ENCODE assay signal across 11 cellular contexts in the genomic region with DNA sequence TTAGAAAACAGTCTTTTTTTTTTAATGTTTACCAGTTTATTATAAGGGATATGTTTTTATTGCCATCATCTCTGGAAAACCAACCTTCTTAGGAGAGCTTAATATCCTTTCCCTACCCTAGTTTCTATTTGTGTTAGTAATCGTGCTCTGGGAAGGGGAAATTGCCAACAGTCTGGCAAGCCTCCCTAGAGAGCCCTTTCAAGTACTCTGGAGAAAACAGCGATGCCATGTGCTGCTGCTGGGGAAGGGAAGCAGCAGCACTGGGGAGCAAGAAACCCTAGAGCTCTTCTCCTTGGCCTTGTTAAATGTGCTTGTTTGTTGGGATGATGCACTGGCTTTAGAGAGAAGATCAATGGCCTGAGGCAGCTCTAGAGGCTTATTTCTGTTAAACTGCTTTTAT. TPM values are rescaled to one million over a fixed set of nuclear protein-coding genes. Genes with fewer than 3 reads are reported as not detected.
DNase-seq lines count a peak whose midpoint lies in the region; ATAC-seq and TF ChIP-seq lines count a peak whose summit lies in the region.
"Had no signal": no experiment of that assay in that cellular context is flagged by ENCODE, and none has a peak within 500 bp of the region (broad histone marks: within the 10 kb centered on the region; RNA-seq: fewer than 3 reads in every experiment).

No MANE protein-coding gene starts in this region.

- WGBS in heart left ventricle, 4 donors = 14 to 26% (median 21%) methylated on average over 2 of the region's 2 CpGs

- H3K4me1 ChIP-seq in heart left ventricle (peaks cover 0 to 17% (median 12%) of the 10 kb centered on the region in 12 donors), ascending aorta (peaks cover 0 to 5% of the 10 kb centered on the region in 2 donors)

- no peak for DNase-seq in Right ventricle myocardium inferior (ENCODE audit: missing footprints)
- DNase-seq in cardiac septum (ENCODE audit: low spot score) = no peak
- peak; percentile 49 to 84 for DNase-seq in NCI-H524 (lab: John Stamatoyannopoulos, UW)
- peak in 4 of 5 donors; percentile 23 to 55 (median 36) for DNase-seq in heart left ventricle
- DNase-seq in ascending aorta (ENCODE audit: low spot score in 2 of 2) = no peak
- DNase-seq in stimulated activated CD4-positive, alpha-beta T cell treated with anti-CD3 and anti-CD28 coated beads, Interleukin-1b, Interleukin-23, amount 100 ng/mL, for 48 hours = no peak
- DNase-seq: kidney glomerular epithelial cell, MM.1S had no signal

- H3K36me3 ChIP-seq in heart left ventricle (peaks cover 0 to 56% (median 22%) of the 10 kb centered on the region in 9 donors), ascending aorta (peaks cover 7% of the 10 kb centered on the region in 2 donors)

- peak overlapping the region in 1 of 12 donors; percentile 15 for H3K27ac ChIP-seq in heart left ventricle
- H3K27ac ChIP-seq in ascending aorta = no peak overlapping the region
- H3K27ac ChIP-seq: coronary artery had no signal

- intact Hi-C loops in Right ventricle myocardium inferior (cut with DNase I) (no loop called here), cardiac septum (cut with DNase I) (no loop called here), heart left ventricle (cut with DNase I) (no loop called here), ascending aorta (cut with DNase I) (no loop called here)

- ATAC-seq in Right ventricle myocardium inferior (peak; percentile 76), heart left ventricle (peak in 3 of 4 donors; percentile 76 to 80 (median 79)), HG02642 (IDR thresholded peaks at IDR 0.05; ENCODE audit: poor library complexity, unreplicated experiment) (no peak), HG02970 (IDR thresholded peaks at IDR 0.05; ENCODE audit: low FRiP score, unreplicated experiment) (no peak)

- no peak for TF ChIP-seq POLR2A in heart left ventricle (IDR thresholded peaks at IDR 0.05)

- H3K4me3 ChIP-seq in heart left ventricle (no peak overlapping the region), ascending aorta (no peak overlapping the region)
- H3K4me3 ChIP-seq: coronary artery had no signal

- H3K27me3 ChIP-seq in heart left ventricle (no peaks in the 10 kb centered on the region), ascending aorta (no peaks in the 10 kb centered on the region)

- H3K9me3 ChIP-seq in heart left ventricle = no peaks in the 10 kb centered on the region
- H3K9me3 ChIP-seq in ascending aorta = no peaks in the 10 kb centered on the region

- TF ChIP-seq CTCF in heart left ventricle (IDR thresholded peaks at IDR 0.05) (no peak), ascending aorta (IDR thresholded peaks at IDR 0.05) (no peak)

RNA-seq across cellular contexts. Expression of a gene that starts 10.3 kb away (rescaled TPM):
- total RNA-seq in Right ventricle myocardium inferior (22.5 TPM), cardiac septum (21.3 TPM), heart left ventricle (10 to 100 TPM; 21.3 to 39.0 (median 28.3) TPM), ascending aorta (51.3 TPM)
- 10 to 100 TPM; 12.2 to 16.8 TPM for polyA plus RNA-seq in heart left ventricle

RNA-seq across cellular contexts. Expression of a gene that starts 10.6 kb away (rescaled TPM):
- total RNA-seq in Right ventricle myocardium inferior = 54.3 TPM
- total RNA-seq in cardiac septum = 45.6 TPM
- 10 to 100 TPM; 31.5 to 80.1 (median 49.3) TPM for total RNA-seq in heart left ventricle
- polyA plus RNA-seq in heart left ventricle = 100 to 1,000 TPM in 1 of 2 donors, 10 to 100 TPM in 1; 46.4 to 112 TPM
- total RNA-seq in ascending aorta = 10.5 TPM

RNA-seq across cellular contexts. Expression of a gene that starts 21.4 kb away (rescaled TPM):
- total RNA-seq in Right ventricle myocardium inferior (3.4 TPM), cardiac septum (1.8 TPM), heart left ventricle (1 to 10 TPM in 7 of 9 donors, under 1 TPM in 2; 0.71 to 4.1 (median 2.0) TPM), ascending aorta (2.9 TPM)
- polyA plus RNA-seq in heart left ventricle = 1 to 10 TPM; 2.1 to 2.9 TPM

RNA-seq across cellular contexts. Expression of a gene that starts 32.0 kb away (rescaled TPM):
- total RNA-seq in Right ventricle myocardium inferior = 65.9 TPM
- total RNA-seq in cardiac septum = 43.1 TPM
- 10 to 100 TPM; 48.1 to 76.2 (median 57.9) TPM for total RNA-seq in heart left ventricle
- polyA plus RNA-seq in heart left ventricle = 10 to 100 TPM; 53.1 to 71.7 TPM
- 15.8 TPM for total RNA-seq in ascending aorta

RNA-seq across cellular contexts. Expression of a gene that starts 37.0 kb away (rescaled TPM):
- total RNA-seq in Right ventricle myocardium inferior (45.6 TPM), cardiac septum (33.4 TPM), heart left ventricle (10 to 100 TPM; 24.3 to 50.4 (median 33.2) TPM), ascending aorta (10.9 TPM)
- 10 to 100 TPM; 37.5 to 59.1 TPM for polyA plus RNA-seq in heart left ventricle

Comparison
In these comparisons a context has a peak if more than half of its experiments do, and no peak if none do; other contexts are left out.
1. DNase-seq: peak in NCI-H524 (2 of 2) and heart left ventricle (4 of 5); none in Right ventricle myocardium inferior (single experiment), cardiac septum (single experiment), ascending aorta (0 of 2) and stimulated activated CD4-positive, alpha-beta T cell treated with anti-CD3 and anti-CD28 coated beads, Interleukin-1b, Interleukin-23, amount 100 ng/mL, for 48 hours (single experiment).
2. ATAC-seq: peak in Right ventricle myocardium inferior (single experiment) and heart left ventricle (3 of 4); none in HG02642 (single experiment) and HG02970 (single experiment).